Comparison of ENCODE assay signal across 8 cellular contexts in the genomic region with DNA sequence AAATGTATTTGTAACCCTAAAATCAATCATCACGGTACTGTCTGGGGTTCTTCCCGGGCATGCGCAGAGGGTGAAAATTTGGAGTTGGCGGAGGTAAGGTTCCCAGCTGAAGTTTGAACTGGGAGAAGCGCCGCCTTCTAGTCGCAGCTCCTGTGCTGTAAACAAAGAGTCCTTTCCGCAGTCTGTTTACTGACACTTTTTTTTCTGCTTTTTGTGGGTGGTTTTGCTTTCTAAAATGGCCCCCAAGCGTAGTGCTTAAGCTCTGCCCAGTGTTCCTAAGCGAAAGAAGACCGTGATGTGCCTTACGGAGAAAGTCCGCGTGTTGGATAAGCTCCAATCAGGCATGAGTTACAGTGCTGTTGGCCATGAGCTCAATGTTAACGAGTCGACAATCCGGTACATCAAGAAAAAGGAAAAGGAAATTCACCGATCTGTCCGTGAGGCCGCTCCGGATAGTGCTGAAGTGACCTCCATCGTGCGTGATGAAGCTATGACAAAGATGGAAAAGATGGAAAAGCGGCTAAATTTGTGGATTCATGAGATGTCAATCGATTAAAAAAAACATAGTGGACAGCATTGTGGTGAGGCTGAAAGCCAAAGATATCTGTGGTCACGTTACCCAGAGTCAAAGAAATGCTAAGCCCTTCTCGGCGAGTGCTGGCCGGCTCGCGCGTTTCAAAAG. TPM values are rescaled to one million over a fixed set of nuclear protein-coding genes. Genes with fewer than 3 reads are reported as not detected.
A peak's percentile ranks its signal among the peaks of the same experiment; 100 is the strongest.
DNase-seq lines count a peak whose midpoint lies in the region; ATAC-seq and TF ChIP-seq lines count a peak whose summit lies in the region.

No MANE protein-coding gene starts in this region.

- peak overlapping the region; percentile 91 for H3K4me3 Mint-ChIP-seq in activated naive CD8-positive, alpha-beta T cell

- H3K36me3 Mint-ChIP-seq in activated naive CD8-positive, alpha-beta T cell: peaks cover 2% of the 10 kb centered on the region

- no peaks in the 10 kb centered on the region for H3K27me3 Mint-ChIP-seq in activated naive CD8-positive, alpha-beta T cell

- peaks cover 32% of the 10 kb centered on the region for H3K4me1 Mint-ChIP-seq in activated naive CD8-positive, alpha-beta T cell (ENCODE audit: low read depth)

- DNase-seq in DMS53 treated with DMSO at 0.1 percent for 48 hours (lab: John Stamatoyannopoulos, UW; ENCODE audit: unreplicated experiment) (peak; percentile 85), NCI-H69 (lab: John Stamatoyannopoulos, UW) (peak; percentile 81), head of caudate nucleus (peak in 29 of 42 donors; percentile 10 to 90 (median 63)), omental fat pad (ENCODE audit: low spot score) (peak; percentile 40)
- DNase-seq in stimulated activated CD4-positive, alpha-beta T cell treated with anti-CD3 and anti-CD28 coated beads, Interleukin-4, amount 100 ng/mL, for 24 hours: no peak

- ATAC-seq in GM19397 (IDR thresholded peaks at IDR 0.05; ENCODE audit: unreplicated experiment) (peak; percentile 64), HG03442 (IDR thresholded peaks at IDR 0.05; ENCODE audit: unreplicated experiment) (peak; percentile 68), omental fat pad (ENCODE audit: low FRiP score) (peak; percentile 84)

- TF ChIP-seq CTCF in omental fat pad (IDR thresholded peaks at IDR 0.05): no peak

- no peaks in the 10 kb centered on the region for H3K9me3 Mint-ChIP-seq in activated naive CD8-positive, alpha-beta T cell (ENCODE audit: low read depth)

- H3K27ac Mint-ChIP-seq in activated naive CD8-positive, alpha-beta T cell: peak overlapping the region; percentile 96

- intact Hi-C loops in head of caudate nucleus (cut with DNase I): loop anchor here (10.0 kb wide), 1 partner anchor 191 kb away; a partner anchor contains a TSS

RNA-seq across cellular contexts. Expression of a gene that starts 0.6 kb away (rescaled TPM):
- 10 to 100 TPM; 37.5 to 54.4 (median 49.2) TPM for total RNA-seq in omental fat pad

RNA-seq across cellular contexts. Expression of a gene that starts 30.6 kb away (rescaled TPM):
- 10 to 100 TPM; 22.4 to 38.3 (median 29.8) TPM for total RNA-seq in omental fat pad
